8 cellular contexts compared by ENCODE assay signal in the genomic region with DNA sequence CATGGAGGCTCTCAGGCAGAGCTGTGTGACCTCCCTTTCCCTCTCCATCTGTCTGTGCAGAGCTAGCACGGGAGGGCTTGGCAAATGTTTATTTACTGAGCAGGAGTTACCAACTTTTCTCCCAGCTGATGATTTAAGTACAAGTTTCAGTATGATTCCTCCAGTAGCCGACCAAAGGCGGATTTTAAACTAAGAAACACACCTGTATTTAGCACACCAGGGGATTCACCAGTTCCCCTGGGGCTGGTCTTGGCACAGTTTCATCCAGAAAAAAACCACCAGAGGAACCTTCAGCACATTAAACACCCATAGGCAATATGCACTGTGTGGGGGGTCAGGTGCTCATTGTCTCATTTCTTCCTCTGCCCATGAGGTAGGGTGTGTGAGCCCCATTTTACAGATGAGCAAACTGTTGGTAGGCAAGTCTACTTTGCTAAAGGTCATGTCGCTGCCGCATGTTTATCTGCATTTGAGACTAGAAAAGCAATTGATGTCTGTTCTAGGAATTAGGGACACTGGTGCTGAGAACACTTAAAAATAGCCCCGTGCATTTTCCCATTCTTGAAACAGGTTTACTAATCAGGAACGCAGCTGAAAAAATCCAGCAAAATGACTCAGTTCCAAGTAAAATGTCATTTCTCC.
DNase-seq lines count a peak whose midpoint lies in the region; ATAC-seq and TF ChIP-seq lines count a peak whose summit lies in the region.

No MANE protein-coding gene starts in this region.

- no peak overlapping the region for H3K4me3 ChIP-seq in prostate gland

- intact Hi-C loops in prostate gland (cut with DNase I) = no loop called here

- no peaks in the 10 kb centered on the region for H3K36me3 ChIP-seq in prostate gland

- H3K9me3 Mint-ChIP-seq in T-helper 2 cell treated with Interferon-gamma antibody and Interleukin-4, amounts not matched to agents 5 μg/mL and 100 μg/mL, for 36 hours = peaks cover 19% of the 10 kb centered on the region
- H3K9me3 Mint-ChIP-seq in progenitor cell of endocrine pancreas (ENCODE audit: low read depth) = peaks cover 5% of the 10 kb centered on the region

- no peak overlapping the region for H3K27ac ChIP-seq in prostate gland

- peaks cover 16% of the 10 kb centered on the region for H3K36me3 Mint-ChIP-seq in T-helper 2 cell treated with Interferon-gamma antibody and Interleukin-4, amounts not matched to agents 5 μg/mL and 100 μg/mL, for 36 hours (ENCODE audit: low read depth)
- peaks cover 2% of the 10 kb centered on the region for H3K36me3 Mint-ChIP-seq in progenitor cell of endocrine pancreas (ENCODE audit: insufficient read depth)

- TF ChIP-seq POLR2A in prostate gland (IDR thresholded peaks at IDR 0.05) = no peak

- H3K4me1 Mint-ChIP-seq in T-helper 2 cell treated with Interferon-gamma antibody and Interleukin-4, amounts not matched to agents 5 μg/mL and 100 μg/mL, for 36 hours (ENCODE audit: low read depth) = peaks cover 40% of the 10 kb centered on the region
- peaks cover 26% of the 10 kb centered on the region for H3K4me1 Mint-ChIP-seq in progenitor cell of endocrine pancreas (ENCODE audit: low read depth)

- TF ChIP-seq CTCF in progenitor cell of endocrine pancreas (IDR thresholded peaks at IDR 0.05; ENCODE audit: unreplicated experiment) (no peak), prostate gland (IDR thresholded peaks at IDR 0.05) (no peak)

- no peaks in the 10 kb centered on the region for H3K9me3 ChIP-seq in prostate gland

- H3K27me3 ChIP-seq in prostate gland (replicated peaks; ENCODE audit: insufficient read depth) = no peaks in the 10 kb centered on the region

- H3K4me3 Mint-ChIP-seq in T-helper 2 cell treated with Interferon-gamma antibody and Interleukin-4, amounts not matched to agents 5 μg/mL and 100 μg/mL, for 36 hours = peak overlapping the region; percentile 57
- no peak overlapping the region for H3K4me3 Mint-ChIP-seq in progenitor cell of endocrine pancreas (ENCODE audit: low read depth)

- peak; percentile 51 for ATAC-seq in HG02884 (IDR thresholded peaks at IDR 0.05; ENCODE audit: unreplicated experiment)

- DNase-seq in NCI-H2081 (lab: John Stamatoyannopoulos, UW) = peak; percentile 50 to 81
- DNase-seq in NCI-H2081 treated with DMSO at 0.1 percent for 48 hours (lab: John Stamatoyannopoulos, UW) = no peak
- DNase-seq in T-helper 2 cell treated with Interferon-gamma antibody and Interleukin-4, amounts not matched to agents 5 μg/mL and 100 μg/mL, for 36 hours (ENCODE audit: low spot score) = peak; percentile 82
- DNase-seq in progenitor cell of endocrine pancreas (ENCODE audit: low spot score, unreplicated experiment) = no peak
- DNase-seq in amygdala (lab: John Stamatoyannopoulos, UW) = no peak
- DNase-seq in NCI-H774 (lab: John Stamatoyannopoulos, UW) = no peak
- DNase-seq in prostate gland (ENCODE audit: low spot score) = no peak

- H3K27ac Mint-ChIP-seq in T-helper 2 cell treated with Interferon-gamma antibody and Interleukin-4, amounts not matched to agents 5 μg/mL and 100 μg/mL, for 36 hours = peak overlapping the region; percentile 88
- H3K27ac Mint-ChIP-seq in progenitor cell of endocrine pancreas = peak overlapping the region; percentile 3

- no peaks in the 10 kb centered on the region for H3K27me3 Mint-ChIP-seq in T-helper 2 cell treated with Interferon-gamma antibody and Interleukin-4, amounts not matched to agents 5 μg/mL and 100 μg/mL, for 36 hours (ENCODE audit: low read depth)
- H3K27me3 Mint-ChIP-seq in progenitor cell of endocrine pancreas = no peaks in the 10 kb centered on the region

- 69% methylated on average over 7 of the region's 7 CpGs for WGBS in prostate gland

- H3K4me1 ChIP-seq in prostate gland (replicated peaks) = no peaks in the 10 kb centered on the region

Comparison
In these comparisons a context has a peak if more than half of its experiments do, and no peak if none do; other contexts are left out.
1. DNase-seq: peak in NCI-H2081 (2 of 2) and T-helper 2 cell treated with Interferon-gamma antibody and Interleukin-4, amounts not matched to agents 5 μg/mL and 100 μg/mL, for 36 hours (single experiment); none in NCI-H2081 treated with DMSO at 0.1 percent for 48 hours (single experiment), progenitor cell of endocrine pancreas (single experiment), amygdala (0 of 56), NCI-H774 (single experiment) and prostate gland (single experiment).